In genomic region chr2:226905718-226906438, GRCh38 we compare ENCODE assay signal across 12 cellular contexts.
DNase-seq lines count a peak whose midpoint lies in the region; ATAC-seq and TF ChIP-seq lines count a peak whose summit lies in the region.
"Had no signal": no experiment of that assay in that cellular context is flagged by ENCODE, and none has a peak within 500 bp of the region (broad histone marks: within the 10 kb centered on the region; RNA-seq: fewer than 3 reads in every experiment).

No MANE protein-coding gene starts in this region.

- H3K27me3 ChIP-seq in Peyer's patch, result no peaks in the 10 kb centered on the region
- H3K27me3 ChIP-seq: brain microvascular endothelial cell had no signal

- peaks cover 0 to 8% (median 3%) of the 10 kb centered on the region in 4 donors for H3K4me1 ChIP-seq in Peyer's patch

- H3K4me3 ChIP-seq in Peyer's patch, result peak overlapping the region in 1 of 4 donors; percentile 7

- no peaks in the 10 kb centered on the region for H3K36me3 ChIP-seq in Peyer's patch
- H3K36me3 ChIP-seq: brain microvascular endothelial cell had no signal

- ATAC-seq in GM19467 (IDR thresholded peaks at IDR 0.05; ENCODE audit: unreplicated experiment) (peak; percentile 79), HG03039 (IDR thresholded peaks at IDR 0.05; ENCODE audit: unreplicated experiment) (peak; percentile 72)

- in situ Hi-C loops in GM13976 (cut with MboI; ENCODE audit: low sequenced_read_pairs, unreplicated experiment), result no loop called here

- peak overlapping the region in 2 of 4 donors; percentile 63 to 82 for H3K27ac ChIP-seq in Peyer's patch
- H3K27ac ChIP-seq: brain microvascular endothelial cell had no signal

- H3K9me3 ChIP-seq in Peyer's patch, result no peaks in the 10 kb centered on the region

- TF ChIP-seq CTCF in GM13976 (IDR thresholded peaks at IDR 0.05; ENCODE audit: borderline replicate concordance, control extremely low read depth, extremely low read depth, insufficient read depth, missing control alignments) (no peak), Peyer's patch (IDR thresholded peaks at IDR 0.05) (no peak)

- TF ChIP-seq POLR2A in Peyer's patch (IDR thresholded peaks at IDR 0.05), result no peak

- DNase-seq in GM13976 (ENCODE audit: low spot score) (peak; percentile 32), Peyer's patch (peak in 2 of 3 donors; percentile 66 to 69), GM19240 (ENCODE audit: insufficient read length, low spot score) (no peak), middle frontal gyrus (ENCODE audit: extremely low spot score, low spot score) (no peak), RKO (ENCODE audit: low spot score) (no peak)
- no peak for DNase-seq in activated CD4-positive, alpha-beta T cell treated with anti-CD3 and anti-CD28 coated beads for 48 hours
- DNase-seq: activated CD4-positive, alpha-beta T cell treated with anti-CD3 and anti-CD28 coated beads, Interleukin-2, amount 50 U/mL, for 1 hour; brain microvascular endothelial cell; CD4-positive, alpha-beta T cell; H9 had no signal

Comparison
In these comparisons a context has a peak if more than half of its experiments do, and no peak if none do; other contexts are left out.
1. DNase-seq: peak in GM13976 (single experiment) and Peyer's patch (2 of 3); none in GM19240 (single experiment), activated CD4-positive, alpha-beta T cell treated with anti-CD3 and anti-CD28 coated beads for 48 hours (single experiment), middle frontal gyrus (single experiment) and RKO (single experiment).